8 cellular contexts compared by ENCODE assay signal in genomic region chr17:47099987-47100711, GRCh38.
DNase-seq lines count a peak whose midpoint lies in the region; ATAC-seq and TF ChIP-seq lines count a peak whose summit lies in the region.

No MANE protein-coding gene starts in this region.

- no peaks in the 10 kb centered on the region for H3K27me3 ChIP-seq in GM06990 (replicated peaks; ENCODE audit: control insufficient read depth, insufficient read depth, low read length)

- peak overlapping the region; percentile 17 for H3K27ac ChIP-seq in temporal lobe (ENCODE audit: low read depth, low read length)

- peak; percentile 94 for ATAC-seq in HG02571 (IDR thresholded peaks at IDR 0.05; ENCODE audit: unreplicated experiment)

- peak; percentile 74 for TF ChIP-seq POLR2A in NB4 (IDR thresholded peaks at IDR 0.05; ENCODE audit: extremely low read depth, insufficient read length)

- no peaks in the 10 kb centered on the region; the same call in 1 of the 2 replicates for H3K36me3 ChIP-seq in GM06990 (ENCODE audit: control insufficient read depth, insufficient read depth, low read length)

- no peak for TF ChIP-seq CTCF in GM06990 (IDR thresholded peaks at IDR 0.05; ENCODE audit: insufficient read depth, low read length, poor library complexity, severe bottlenecking)
- no peak for TF ChIP-seq CTCF in NB4 (IDR thresholded peaks at IDR 0.05; ENCODE audit: low read depth, low read length)

- H3K4me3 ChIP-seq in GM06990 (replicated peaks; ENCODE audit: low read depth, low read length) (peak overlapping the region; percentile 90), NB4 (ENCODE audit: low read depth, low read length) (peak overlapping the region; percentile 77)

- DNase-seq in GM06990 (ENCODE audit: extremely low read depth, insufficient read length) (peak; percentile 81), NB4 (ENCODE audit: low read depth) (peak; percentile 89), SK-N-DZ (ENCODE audit: low spot score) (peak; percentile 94), glomerular endothelial cell (ENCODE audit: extremely low read depth, low read depth, low spot score) (peak; percentile 48), occipital lobe (lab: John Stamatoyannopoulos, UW) (peak; percentile 90)
- peak; percentile 91 for DNase-seq in activated naive CD4-positive, alpha-beta T cell treated with anti-CD3 and anti-CD28 coated beads, Interleukin-2, amount 50 U/mL, for 16 hours

Comparison
In these comparisons a context has a peak if more than half of its experiments do, and no peak if none do; other contexts are left out.
1. Peak in every context shown above with its lines: DNase-seq, ATAC-seq, H3K4me3 ChIP-seq and H3K27ac ChIP-seq.